Comparison of ENCODE assay signal across 8 cellular contexts in the genomic region with DNA sequence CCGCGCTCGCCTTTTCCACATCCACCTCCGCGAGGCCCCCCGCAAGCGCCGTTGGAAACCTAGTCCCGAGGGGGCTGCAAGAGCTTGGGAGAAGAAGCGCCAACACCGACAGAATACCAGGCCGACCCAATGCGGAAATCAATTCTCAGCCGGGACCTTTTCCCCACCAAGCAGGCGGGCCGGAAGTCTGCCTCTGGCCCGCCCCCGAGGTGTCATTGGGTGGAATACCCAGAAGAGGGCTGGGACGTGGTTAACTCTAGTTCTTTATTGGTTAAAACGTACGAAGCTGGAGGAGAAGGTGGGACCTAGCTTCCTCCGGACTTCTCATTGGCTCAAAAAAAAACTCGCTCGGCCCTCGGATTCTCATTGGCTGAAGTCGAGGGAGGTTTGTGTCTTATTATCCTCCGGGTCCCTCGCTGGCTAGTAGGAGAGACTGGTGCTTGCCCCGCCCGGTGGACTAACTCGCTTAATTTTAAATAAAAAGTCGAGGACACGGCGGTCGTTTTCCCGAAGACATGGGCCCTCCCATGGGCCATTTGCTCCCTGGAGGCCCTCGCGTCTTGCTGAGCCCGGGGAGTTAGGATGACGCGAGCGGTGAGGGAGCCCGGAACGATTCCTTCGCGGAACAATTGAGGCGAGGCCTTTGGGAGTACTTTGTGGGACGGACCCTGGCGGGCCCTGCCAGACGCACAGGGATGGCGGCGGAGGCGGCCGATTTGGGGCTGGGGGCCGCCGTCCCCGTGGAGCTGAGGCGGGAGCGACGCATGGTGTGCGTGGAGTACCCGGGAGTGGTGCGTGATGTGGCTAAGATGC. TPM values are rescaled to one million over a fixed set of nuclear protein-coding genes. Genes with fewer than 3 reads are reported as not detected.
DNase-seq lines count a peak whose midpoint lies in the region; ATAC-seq and TF ChIP-seq lines count a peak whose summit lies in the region.

A gene with protein sequence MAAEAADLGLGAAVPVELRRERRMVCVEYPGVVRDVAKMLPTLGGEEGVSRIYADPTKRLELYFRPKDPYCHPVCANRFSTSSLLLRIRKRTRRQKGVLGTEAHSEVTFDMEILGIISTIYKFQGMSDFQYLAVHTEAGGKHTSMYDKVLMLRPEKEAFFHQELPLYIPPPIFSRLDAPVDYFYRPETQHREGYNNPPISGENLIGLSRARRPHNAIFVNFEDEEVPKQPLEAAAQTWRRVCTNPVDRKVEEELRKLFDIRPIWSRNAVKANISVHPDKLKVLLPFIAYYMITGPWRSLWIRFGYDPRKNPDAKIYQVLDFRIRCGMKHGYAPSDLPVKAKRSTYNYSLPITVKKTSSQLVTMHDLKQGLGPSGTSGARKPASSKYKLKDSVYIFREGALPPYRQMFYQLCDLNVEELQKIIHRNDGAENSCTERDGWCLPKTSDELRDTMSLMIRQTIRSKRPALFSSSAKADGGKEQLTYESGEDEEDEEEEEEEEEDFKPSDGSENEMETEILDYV (plus strand): TSS at position 681 of the 813 bp plus-strand sequence. CDS start 15 bp downstream, at position 696.

- peaks cover 11 to 14% of the 10 kb centered on the region in 2 donors for H3K4me1 ChIP-seq in mucosa of rectum (ENCODE audit: control insufficient read depth in 2 of 2, insufficient read depth in 2 of 2, low read length in 2 of 2)

- H3K9me3 Mint-ChIP-seq in activated T-cell treated with anti-CD3 and anti-CD28 coated beads, Interleukin-2, amount 50 U/mL, for 24 hours: no peaks in the 10 kb centered on the region

- TF ChIP-seq POLR2A in erythroblast (IDR thresholded peaks at IDR 0.05; ENCODE audit: low read length): peak; percentile 85

- peak within 1 kb of the TSS; percentile 87 to 91 for H3K27ac ChIP-seq in mucosa of rectum (ENCODE audit: low read depth in 2 of 2, low read length in 2 of 2)

- H3K4me3 ChIP-seq in mucosa of rectum (ENCODE audit: low read length in 2 of 2): peak within 1 kb of the TSS; percentile 83 to 96

- ATAC-seq in GM21717 (IDR thresholded peaks at IDR 0.05; ENCODE audit: unreplicated experiment): peak; percentile 93

- H3K27me3 ChIP-seq in mucosa of rectum (ENCODE audit: control insufficient read depth in 2 of 2, insufficient read depth in 2 of 2, low read length in 2 of 2): no peaks in the 10 kb centered on the region

- no peaks in the 10 kb centered on the region for H3K9me3 ChIP-seq in mucosa of rectum (ENCODE audit: control insufficient read depth in 2 of 2, low read length in 2 of 2)

- H3K4me3 Mint-ChIP-seq in activated T-cell treated with anti-CD3 and anti-CD28 coated beads, Interleukin-2, amount 50 U/mL, for 24 hours: peak within 1 kb of the TSS; percentile 93

- peak within 1 kb of the TSS; percentile 88 to 98 for H3K9ac ChIP-seq in mucosa of rectum (ENCODE audit: low read depth in 1 of 2, low read length in 2 of 2)

- no peaks in the 10 kb centered on the region for H3K36me3 ChIP-seq in mucosa of rectum (ENCODE audit: control insufficient read depth in 2 of 2, insufficient read depth in 2 of 2, low read length in 2 of 2)

- in situ Hi-C loops in KBM-7 (cut with MboI; ENCODE audit: low pct_unique_long_range_greater_than_20kb, low sequenced_read_pairs): no loop called here

- H3K27me3 Mint-ChIP-seq in activated T-cell treated with anti-CD3 and anti-CD28 coated beads, Interleukin-2, amount 50 U/mL, for 24 hours: no peaks in the 10 kb centered on the region

- peak within 1 kb of the TSS; percentile 98 for H3K27ac Mint-ChIP-seq in activated T-cell treated with anti-CD3 and anti-CD28 coated beads, Interleukin-2, amount 50 U/mL, for 24 hours

- DNase-seq in DMS153 treated with DMSO at 0.1 percent for 48 hours (lab: John Stamatoyannopoulos, UW; ENCODE audit: unreplicated experiment) (peak; percentile 97), KBM-7 (peak; percentile 99), erythroblast (lab: John Stamatoyannopoulos, UW) (peak; percentile 98 to 99)
- peak; percentile 91 for DNase-seq in activated T-cell treated with anti-CD3 and anti-CD28 coated beads, Interleukin-2, amount 50 U/mL, for 24 hours
- peak; percentile 91 for DNase-seq in stimulated activated CD8-positive, alpha-beta memory T cell treated with anti-CD3 and anti-CD28 coated beads, Interleukin-4, amount 100 ng/mL, for 48 hours

- peaks cover 45% of the 10 kb centered on the region for H3K36me3 Mint-ChIP-seq in activated T-cell treated with anti-CD3 and anti-CD28 coated beads, Interleukin-2, amount 50 U/mL, for 24 hours (ENCODE audit: low read depth)

- H3K4me1 Mint-ChIP-seq in activated T-cell treated with anti-CD3 and anti-CD28 coated beads, Interleukin-2, amount 50 U/mL, for 24 hours (ENCODE audit: low read depth): peaks cover 52% of the 10 kb centered on the region

TF ChIP-seq in PFSK-1, 5 proteins besides CTCF, POLR2A, EP300 and RAD21:
- TF ChIP-seq, protein P1, sequence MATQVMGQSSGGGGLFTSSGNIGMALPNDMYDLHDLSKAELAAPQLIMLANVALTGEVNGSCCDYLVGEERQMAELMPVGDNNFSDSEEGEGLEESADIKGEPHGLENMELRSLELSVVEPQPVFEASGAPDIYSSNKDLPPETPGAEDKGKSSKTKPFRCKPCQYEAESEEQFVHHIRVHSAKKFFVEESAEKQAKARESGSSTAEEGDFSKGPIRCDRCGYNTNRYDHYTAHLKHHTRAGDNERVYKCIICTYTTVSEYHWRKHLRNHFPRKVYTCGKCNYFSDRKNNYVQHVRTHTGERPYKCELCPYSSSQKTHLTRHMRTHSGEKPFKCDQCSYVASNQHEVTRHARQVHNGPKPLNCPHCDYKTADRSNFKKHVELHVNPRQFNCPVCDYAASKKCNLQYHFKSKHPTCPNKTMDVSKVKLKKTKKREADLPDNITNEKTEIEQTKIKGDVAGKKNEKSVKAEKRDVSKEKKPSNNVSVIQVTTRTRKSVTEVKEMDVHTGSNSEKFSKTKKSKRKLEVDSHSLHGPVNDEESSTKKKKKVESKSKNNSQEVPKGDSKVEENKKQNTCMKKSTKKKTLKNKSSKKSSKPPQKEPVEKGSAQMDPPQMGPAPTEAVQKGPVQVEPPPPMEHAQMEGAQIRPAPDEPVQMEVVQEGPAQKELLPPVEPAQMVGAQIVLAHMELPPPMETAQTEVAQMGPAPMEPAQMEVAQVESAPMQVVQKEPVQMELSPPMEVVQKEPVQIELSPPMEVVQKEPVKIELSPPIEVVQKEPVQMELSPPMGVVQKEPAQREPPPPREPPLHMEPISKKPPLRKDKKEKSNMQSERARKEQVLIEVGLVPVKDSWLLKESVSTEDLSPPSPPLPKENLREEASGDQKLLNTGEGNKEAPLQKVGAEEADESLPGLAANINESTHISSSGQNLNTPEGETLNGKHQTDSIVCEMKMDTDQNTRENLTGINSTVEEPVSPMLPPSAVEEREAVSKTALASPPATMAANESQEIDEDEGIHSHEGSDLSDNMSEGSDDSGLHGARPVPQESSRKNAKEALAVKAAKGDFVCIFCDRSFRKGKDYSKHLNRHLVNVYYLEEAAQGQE (IDR thresholded peaks at IDR 0.05; ENCODE audit: insufficient read depth in 1 of 2, low read depth in 2 of 2, low read length in 2 of 2): peak in 1 of 2 experiments; percentile 11; a peak in 1 of 4 replicates
- peak; percentile 96 for TF ChIP-seq TAF1 (IDR thresholded peaks at IDR 0.05; ENCODE audit: borderline replicate concordance, insufficient read depth, low read length)
- peak; percentile 74 for TF ChIP-seq POLR2AphosphoS5 (IDR thresholded peaks at IDR 0.05; ENCODE audit: low read depth, low read length)
- TF ChIP-seq SIN3A (IDR thresholded peaks at IDR 0.05; ENCODE audit: borderline replicate concordance, insufficient read depth, low read length): no peak

RNA-seq across cellular contexts. Expression of the gene that starts here (rescaled TPM):
- 77.3 TPM for polyA plus RNA-seq in PFSK-1 (2012; ENCODE audit: insufficient read length, low read depth)

Comparison
In these comparisons a context has a peak if more than half of its experiments do, and no peak if none do; other contexts are left out.
1. Peak in every context shown above with its lines: DNase-seq, ATAC-seq, H3K4me3 ChIP-seq and H3K27ac ChIP-seq.